1 cellular context compared by ENCODE assay signal in genomic region chr20:25525295-25525694, GRCh38.
TF ChIP-seq lines count a peak whose summit lies in the region.

No MANE protein-coding gene starts in this region.

TF ChIP-seq in SK-N-SH, 30 proteins besides CTCF, POLR2A, EP300 and RAD21 (continued from another document):
- TF ChIP-seq ZBTB33 (IDR thresholded peaks at IDR 0.05; ENCODE audit: borderline replicate concordance, low read depth) (no peak), GATA2 (CRISPR knock-in tag; IDR thresholded peaks at IDR 0.05) (no peak), PBX3 (IDR thresholded peaks at IDR 0.05) (no peak), POLR2AphosphoS5 (IDR thresholded peaks at IDR 0.05; ENCODE audit: low read depth, low read length) (no peak)
